ENCODE assay signal across 8 cellular contexts in the genomic region with DNA sequence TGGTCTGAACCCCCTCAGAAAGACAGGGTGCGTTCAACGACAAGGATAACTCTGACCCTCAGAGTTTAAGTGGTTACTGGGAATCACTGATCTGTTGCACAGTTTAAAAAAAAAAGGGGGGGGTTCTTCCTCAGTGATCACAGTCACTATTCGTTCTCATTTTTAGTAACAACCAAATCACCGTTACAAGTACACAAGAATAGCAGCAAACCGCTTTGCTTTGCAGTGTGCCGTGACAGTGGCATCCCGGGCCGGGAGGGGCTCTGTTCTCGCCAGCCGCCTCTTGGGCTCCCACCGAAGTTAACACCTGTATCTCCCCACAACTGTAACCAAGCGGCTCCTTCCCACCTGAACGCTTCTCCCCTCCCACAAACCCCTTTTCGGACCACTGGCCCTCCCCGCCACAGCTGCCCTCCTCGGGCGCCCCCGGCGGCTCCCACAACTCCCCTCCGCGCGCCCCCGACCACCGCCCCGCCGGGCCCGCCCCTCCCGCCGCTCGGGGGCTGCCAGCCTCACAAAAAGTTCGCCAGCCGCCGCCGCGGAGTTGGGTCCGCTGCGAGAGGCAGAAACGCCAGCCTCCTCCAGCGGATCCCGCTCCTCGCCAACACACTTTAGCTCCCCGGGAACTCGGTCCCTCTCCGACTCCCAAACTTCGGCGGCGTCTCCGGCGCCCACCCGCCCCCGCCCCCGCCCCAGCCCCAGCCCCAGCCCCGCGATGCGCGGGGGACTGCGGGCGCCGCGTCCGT. TPM values are rescaled to one million over a fixed set of nuclear protein-coding genes. Genes with fewer than 3 reads are reported as not detected.
DNase-seq lines count a peak whose midpoint lies in the region; ATAC-seq and TF ChIP-seq lines count a peak whose summit lies in the region.

No MANE protein-coding gene starts in this region.

- TF ChIP-seq CTCF in AG04450 (IDR thresholded peaks at IDR 0.05; ENCODE audit: low read depth, low read length) = no peak
- no peak for TF ChIP-seq CTCF in SU-DHL-6 (IDR thresholded peaks at IDR 0.05; ENCODE audit: insufficient read depth, low read length, poor library complexity, severe bottlenecking)
- no peak for TF ChIP-seq CTCF in ascending aorta (IDR thresholded peaks at IDR 0.05)
- peak in 1 of 11 experiments; percentile 22 for TF ChIP-seq CTCF in spleen (IDR thresholded peaks at IDR 0.05 in 8 of 11, conservative IDR thresholded peaks at IDR 0.05 in 3 of 11)

- CTCF ChIA-PET in AG04450 (lab: Charles Lee) = interaction anchor here (0.7 to 2.3 kb wide), 8 partner anchors 107 to 449 kb away, joined by 3 to 9 read pairs (median 4); no protein-coding TSS in a partner anchor

- H3K9ac ChIP-seq in SU-DHL-6 (ENCODE audit: low read length) = peak overlapping the region; percentile 55
- H3K9ac ChIP-seq in iPS-20b (ENCODE audit: low read depth, low read length) = peak overlapping the region; percentile 44; the same call in 1 of the 2 replicates

- peaks cover 47% of the 10 kb centered on the region for H3K79me2 ChIP-seq in SU-DHL-6 (ENCODE audit: insufficient read depth, low read length)

- TF ChIP-seq POLR2A in spleen (IDR thresholded peaks at IDR 0.05) = peak in 1 of 3 donors; percentile 36

- H3K4me1 ChIP-seq in ascending aorta (peaks cover 0 to 27% of the 10 kb centered on the region in 2 donors), iPS-20b (ENCODE audit: insufficient read depth, low read length) (peaks cover 31% of the 10 kb centered on the region), spleen (peaks cover 16 to 60% (median 27%) of the 10 kb centered on the region in 6 donors)

- ATAC-seq in GM18870 (IDR thresholded peaks at IDR 0.05; ENCODE audit: unreplicated experiment) = peak; percentile 33
- ATAC-seq in HG03097 (IDR thresholded peaks at IDR 0.05; ENCODE audit: low FRiP score, unreplicated experiment) = peak; percentile 40

- H2AFZ ChIP-seq in SU-DHL-6 (ENCODE audit: low read depth, low read length, severe bottlenecking) = no peak overlapping the region

- intact Hi-C loops in ascending aorta (cut with DNase I) (loop anchor here (2.0 to 10.0 kb wide), 5 partner anchors 29 to 1725 kb away; a partner anchor contains a TSS), spleen (cut with DNase I; ENCODE audit: low total_unique reads) (loop anchor here (5.0 to 10.0 kb wide), 3 partner anchors 103 to 245 kb away; no protein-coding TSS in a partner anchor)

- POLR2A ChIA-PET in AG04450 (lab: Yijun Ruan, JAX) = interaction anchor here (0.7 to 3.0 kb wide), 5 partner anchors 14 to 416 kb away, joined by 6 to 199 read pairs (median 11); no protein-coding TSS in a partner anchor

- no peaks in the 10 kb centered on the region for H3K9me2 ChIP-seq in SU-DHL-6 (replicated peaks; ENCODE audit: insufficient read depth, low read length)

- H3K27ac ChIP-seq in AG04450 (ENCODE audit: low read depth, low read length) (no peak overlapping the region), SU-DHL-6 (ENCODE audit: low read depth, low read length) (peak overlapping the region; percentile 96), ascending aorta (peak overlapping the region; percentile 85 to 93), iPS-20b (ENCODE audit: low read length) (no peak overlapping the region), spleen (peak overlapping the region; percentile 76 to 97 (median 94))

- peaks cover 35% of the 10 kb centered on the region for H3F3A ChIP-seq in SU-DHL-6 (ENCODE audit: insufficient read depth)

- H3K4me3 ChIP-seq in AG04450 (ENCODE audit: low read depth, low read length) (peak overlapping the region; percentile 73), SU-DHL-6 (ENCODE audit: insufficient read depth, low read length, poor library complexity, severe bottlenecking) (peak overlapping the region; percentile 53), ascending aorta (peak overlapping the region; percentile 86 to 94), iPS-20b (ENCODE audit: low read length) (peak overlapping the region; percentile 81), spleen (peak overlapping the region; percentile 61 to 99 (median 86))

- DNase-seq in AG04450 (ENCODE audit: low read depth, low spot score) (no peak), ascending aorta (ENCODE audit: low spot score in 2 of 2) (peak in 1 of 2 donors; percentile 71), spleen (peak; percentile 92), NCI-H446 treated with DMSO at 0.1 percent for 48 hours (lab: John Stamatoyannopoulos, UW) (no peak)

- H3K27me3 ChIP-seq in AG04450 (ENCODE audit: control insufficient read depth, insufficient read depth, low read length) (no peaks in the 10 kb centered on the region), SU-DHL-6 (ENCODE audit: low read length) (no peaks in the 10 kb centered on the region), ascending aorta (no peaks in the 10 kb centered on the region), iPS-20b (ENCODE audit: insufficient read depth, low read length) (peaks cover 31% of the 10 kb centered on the region), spleen (replicated peaks in 1 of 7) (peaks cover 0 to 7% (median 0%) of the 10 kb centered on the region in 7 donors)

- 0 to 2% (median 1%) methylated on average over 30 to 61 of the region's 61 CpGs for WGBS in spleen, 5 donors

- H3K4me2 ChIP-seq in SU-DHL-6 (ENCODE audit: low read depth, low read length, poor library complexity, severe bottlenecking) = peak overlapping the region; percentile 87

- H3K9me3 ChIP-seq in AG04450 (ENCODE audit: control insufficient read depth, insufficient read depth, low read length) (no peaks in the 10 kb centered on the region), SU-DHL-6 (ENCODE audit: insufficient read depth, low read length) (no peaks in the 10 kb centered on the region), ascending aorta (no peaks in the 10 kb centered on the region), iPS-20b (ENCODE audit: insufficient read depth, low read depth, low read length) (no peaks in the 10 kb centered on the region), spleen (no peaks in the 10 kb centered on the region)

- H4K20me1 ChIP-seq in SU-DHL-6 (ENCODE audit: low read depth, low read length) = peaks cover 34% of the 10 kb centered on the region

- H3K36me3 ChIP-seq in SU-DHL-6 (ENCODE audit: low read length) = peaks cover 13% of the 10 kb centered on the region
- no peaks in the 10 kb centered on the region for H3K36me3 ChIP-seq in ascending aorta
- H3K36me3 ChIP-seq in iPS-20b (ENCODE audit: insufficient read depth, low read depth, low read length) = no peaks in the 10 kb centered on the region
- no peaks in the 10 kb centered on the region for H3K36me3 ChIP-seq in spleen

RNA-seq across cellular contexts. Expression of a gene that starts 1.2 kb away (rescaled TPM):
- 70.4 and 74.3 TPM in 2 replicates for polyA plus RNA-seq in AG04450 (2011; rRNA removed)
- polyA minus RNA-seq in AG04450 (2011; rRNA and poly(A)+ RNA removed) = 70.0 and 76.1 TPM in 2 replicates
- 22.4 TPM for total RNA-seq in ascending aorta
- total RNA-seq in spleen = 10 to 100 TPM; 21.7 to 40.8 (median 34.4) TPM
- 10 to 100 TPM; 12.2 to 19.9 (median 15.1) TPM for polyA plus RNA-seq in spleen

Comparison
In these comparisons a context has a peak if more than half of its experiments do, and no peak if none do; other contexts are left out.
1. H3K27ac ChIP-seq: peak in SU-DHL-6 (single experiment), ascending aorta (2 of 2) and spleen (8 of 8); none in AG04450 (single experiment) and iPS-20b (single experiment).
2. Peak in every context shown above with its lines, with median percentiles within 50 percentile points of each other: H3K4me3 ChIP-seq.